ENCODE assay signal across 23 cellular contexts in the genomic region with DNA sequence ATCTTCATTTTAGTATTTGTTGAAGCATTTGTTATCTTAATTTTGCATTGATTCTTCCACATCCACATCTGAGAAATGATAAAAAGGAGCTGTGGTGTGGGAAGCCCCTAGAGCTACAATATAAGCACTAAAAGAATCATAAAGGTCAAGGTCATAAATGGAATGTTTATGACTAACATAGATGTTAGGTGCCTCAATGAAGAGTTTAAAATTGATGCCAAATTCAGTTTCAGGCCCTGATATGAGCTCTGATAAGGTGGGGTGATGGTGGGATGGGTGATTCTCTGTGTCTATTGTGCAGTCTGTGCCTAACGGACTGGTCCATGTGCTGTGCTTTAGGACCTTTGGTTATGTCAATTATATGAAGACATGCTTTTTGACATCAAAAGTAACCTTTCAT.
"Had no signal": no experiment of that assay in that cellular context is flagged by ENCODE, and none has a peak within 500 bp of the region (broad histone marks: within the 10 kb centered on the region; RNA-seq: fewer than 3 reads in every experiment).

No MANE protein-coding gene starts in this region.

- H3K27me3 ChIP-seq: Peyer's patch had no signal

- H3K9me3 ChIP-seq: Peyer's patch had no signal

- H3K27ac ChIP-seq: Peyer's patch had no signal

- H3K4me3 ChIP-seq: K562, Peyer's patch had no signal

- ATAC-seq: K562, T-helper 17 cell had no signal

- H3K36me3 ChIP-seq: Peyer's patch had no signal

- DNase-seq: activated B cell treated with CpG ODN at 0.5 μM for 24 hours; activated CD4-positive, alpha-beta memory T cell treated with anti-CD3 and anti-CD28 coated beads, Interleukin-2, amount 10 ng/mL, durations not matched to agents 7 days and 5 days; activated CD4-positive, alpha-beta T cell treated with anti-CD3 and anti-CD28 coated beads for 1 hour; activated CD4-positive, alpha-beta T cell treated with anti-CD3 and anti-CD28 coated beads, Interleukin-2, amount 10 ng/mL, durations not matched to agents 7 days and 5 days; activated effector memory CD4-positive, alpha-beta T cell treated with Interleukin-2 at 50 U/mL for 16 hours; activated naive CD4-positive, alpha-beta T cell; activated T-cell treated with anti-CD3 and anti-CD28 coated beads, Interleukin-2, amount 50 U/mL, for 24 hours; amygdala; Karpas-422; NCI-H1048; NCI-H1417; NCI-H1694; NCI-H2029; NCI-H2107; NCI-H2171 treated with DMSO at 0.1 percent for 48 hours; NCI-H345; NCI-H510A; NCI-H526 treated with DMSO at 0.1 percent for 48 hours; Peyer's patch; SHP77 treated with DMSO at 0.1 percent for 48 hours; T-helper 17 cell; T-helper 9 cell had no signal

- H3K4me1 ChIP-seq: Peyer's patch had no signal
